21 cellular contexts compared by ENCODE assay signal in the genomic region with DNA sequence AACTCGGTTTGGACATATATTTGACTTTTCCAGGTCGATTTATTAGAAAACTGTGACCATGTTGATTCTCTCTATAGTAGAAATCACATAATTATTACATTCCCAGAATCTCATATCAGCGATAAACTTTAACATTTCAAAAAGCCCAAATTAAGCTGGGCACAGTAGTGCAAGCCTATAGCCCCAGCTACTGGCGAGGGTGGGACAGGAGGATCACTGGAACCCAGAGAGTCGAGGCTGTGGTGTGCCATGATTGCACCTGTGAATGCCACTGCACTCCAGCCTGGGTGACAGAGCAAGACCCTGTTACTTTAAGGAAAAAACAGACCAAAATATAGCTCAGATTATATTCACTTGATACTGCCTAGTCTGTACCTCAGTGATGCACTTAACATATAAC.
"Had no signal": no experiment of that assay in that cellular context is flagged by ENCODE, and none has a peak within 500 bp of the region (broad histone marks: within the 10 kb centered on the region; RNA-seq: fewer than 3 reads in every experiment).

No MANE protein-coding gene starts in this region.

- H3K27me3 Mint-ChIP-seq: activated B cell treated with CpG ODN at 0.5 μM for 24 hours; effector memory CD8-positive, alpha-beta T cell; memory B cell; naive thymus-derived CD4-positive, alpha-beta T cell; progenitor cell of endocrine pancreas had no signal

- H3K27ac Mint-ChIP-seq: activated B cell treated with CpG ODN at 0.5 μM for 24 hours; activated T-cell treated with anti-CD3 and anti-CD28 coated beads, Interleukin-2, amount 50 U/mL, for 72 hours; effector memory CD8-positive, alpha-beta T cell; memory B cell; progenitor cell of endocrine pancreas had no signal

- H3K9me3 Mint-ChIP-seq: activated B cell treated with CpG ODN at 0.5 μM for 24 hours; activated T-cell treated with anti-CD3 and anti-CD28 coated beads, Interleukin-2, amount 50 U/mL, for 72 hours; effector memory CD8-positive, alpha-beta T cell; memory B cell; naive thymus-derived CD4-positive, alpha-beta T cell; T-helper 2 cell treated with Interferon-gamma antibody and Interleukin-4, amounts not matched to agents 5 μg/mL and 100 μg/mL, for 36 hours had no signal

- DNase-seq: activated B cell treated with CpG ODN at 0.5 μM for 24 hours; activated CD4-positive, alpha-beta T cell treated with anti-CD3 and anti-CD28 coated beads for 4 hours; activated naive CD4-positive, alpha-beta T cell treated with Interleukin-2 at 50 U/mL for 16 hours; activated T-cell treated with anti-CD3 and anti-CD28 coated beads for 4 hours; amniotic stem cell; brain microvascular endothelial cell; effector memory CD8-positive, alpha-beta T cell; erythroblast; left colon; midbrain; ovary; right lobe of liver; stimulated activated CD4-positive, alpha-beta T cell treated with anti-CD3 and anti-CD28 coated beads, Interleukin-2, amount 100 ng/mL, for 48 hours; stimulated activated naive CD4-positive, alpha-beta T cell treated with Interleukin-2 at 50 U/mL for 16 hours had no signal

- H3K4me3 ChIP-seq: coronary artery, ovary, right lobe of liver, tibial nerve had no signal

- H3K9me3 ChIP-seq: ovary, right lobe of liver, tibial nerve had no signal

- H3K27ac ChIP-seq: brain microvascular endothelial cell, coronary artery, ovary, right lobe of liver, tibial nerve had no signal

- H3K4me3 Mint-ChIP-seq: activated B cell treated with CpG ODN at 0.5 μM for 24 hours; activated T-cell treated with anti-CD3 and anti-CD28 coated beads, Interleukin-2, amount 50 U/mL, for 72 hours; effector memory CD8-positive, alpha-beta T cell; memory B cell; naive thymus-derived CD4-positive, alpha-beta T cell had no signal

- H3K4me1 ChIP-seq: right lobe of liver, tibial nerve had no signal

- H3K27me3 ChIP-seq: brain microvascular endothelial cell, ovary, right lobe of liver, tibial nerve had no signal

- ATAC-seq: activated T-cell treated with anti-CD3 and anti-CD28 coated beads, Interleukin-2, amount 50 U/mL, for 72 hours; effector memory CD8-positive, alpha-beta T cell; left colon; right lobe of liver had no signal

- H3K36me3 ChIP-seq: ovary had no signal
